Comparison of ENCODE assay signal across 1 cellular context in genomic region chr13:20525601-20526544, GRCh38.
TF ChIP-seq lines count a peak whose summit lies in the region.

Gene CRYL1 (minus strand): TSS chr13:20525857. CDS start chr13:20525794, 63 bp downstream.

TF ChIP-seq in HepG2, 621 proteins besides CTCF, POLR2A, EP300 and RAD21 (continued from another document and continues in another):
- TF ChIP-seq, protein P1, sequence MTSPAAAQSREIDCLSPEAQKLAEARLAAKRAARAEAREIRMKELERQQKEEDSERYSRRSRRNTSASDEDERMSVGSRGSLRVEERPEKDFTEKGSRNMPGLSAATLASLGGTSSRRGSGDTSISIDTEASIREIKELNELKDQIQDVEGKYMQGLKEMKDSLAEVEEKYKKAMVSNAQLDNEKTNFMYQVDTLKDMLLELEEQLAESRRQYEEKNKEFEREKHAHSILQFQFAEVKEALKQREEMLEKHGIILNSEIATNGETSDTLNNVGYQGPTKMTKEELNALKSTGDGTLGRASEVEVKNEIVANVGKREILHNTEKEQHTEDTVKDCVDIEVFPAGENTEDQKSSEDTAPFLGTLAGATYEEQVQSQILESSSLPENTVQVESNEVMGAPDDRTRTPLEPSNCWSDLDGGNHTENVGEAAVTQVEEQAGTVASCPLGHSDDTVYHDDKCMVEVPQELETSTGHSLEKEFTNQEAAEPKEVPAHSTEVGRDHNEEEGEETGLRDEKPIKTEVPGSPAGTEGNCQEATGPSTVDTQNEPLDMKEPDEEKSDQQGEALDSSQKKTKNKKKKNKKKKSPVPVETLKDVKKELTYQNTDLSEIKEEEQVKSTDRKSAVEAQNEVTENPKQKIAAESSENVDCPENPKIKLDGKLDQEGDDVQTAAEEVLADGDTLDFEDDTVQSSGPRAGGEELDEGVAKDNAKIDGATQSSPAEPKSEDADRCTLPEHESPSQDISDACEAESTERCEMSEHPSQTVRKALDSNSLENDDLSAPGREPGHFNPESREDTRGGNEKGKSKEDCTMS (CRISPR knock-in tag; conservative IDR thresholded peaks at IDR 0.05): no peak
- TF ChIP-seq HBP1 (CRISPR knock-in tag; IDR thresholded peaks at IDR 0.05; ENCODE audit: low read depth) (peak; percentile 61), ZNF30 (CRISPR knock-in tag; IDR thresholded peaks at IDR 0.05) (no peak), ZNF138 (CRISPR knock-in tag; IDR thresholded peaks at IDR 0.05; ENCODE audit: low read depth) (0 out of 2 replicates have a peak, but pooled peaks have one; percentile 43), MED1 (CRISPR knock-in tag; IDR thresholded peaks at IDR 0.05) (peak; percentile 55), NR2F1 (CRISPR knock-in tag; IDR thresholded peaks at IDR 0.05) (no peak), SRSF9 (IDR thresholded peaks at IDR 0.05; ENCODE audit: borderline replicate concordance, insufficient read depth, low read depth, low read length, poor library complexity, severe bottlenecking) (no peak), NFYB (CRISPR knock-in tag; IDR thresholded peaks at IDR 0.05) (peak; percentile 25; the same call in 1 of the 2 replicates), SYNCRIP (IDR thresholded peaks at IDR 0.05; ENCODE audit: insufficient read depth, low read depth, low read length) (no peak), ARID3A (IDR thresholded peaks at IDR 0.05; ENCODE audit: low read depth, low read length) (no peak), ZNF576 (CRISPR knock-in tag; IDR thresholded peaks at IDR 0.05) (no peak), MATR3 (CRISPR knock-in tag; IDR thresholded peaks at IDR 0.05) (no peak), KAT7 (CRISPR knock-in tag; IDR thresholded peaks at IDR 0.05; ENCODE audit: borderline replicate concordance) (no peak; the same call in 1 of the 2 replicates), ZNF44 (CRISPR knock-in tag; IDR thresholded peaks at IDR 0.05) (no peak), ZNF773 (CRISPR knock-in tag; IDR thresholded peaks at IDR 0.05; ENCODE audit: borderline replicate concordance) (no peak), SAP130 (CRISPR knock-in tag; IDR thresholded peaks at IDR 0.05; ENCODE audit: low read depth) (peak; percentile 69), ZNF83 (CRISPR knock-in tag; IDR thresholded peaks at IDR 0.05; ENCODE audit: borderline replicate concordance) (no peak), ISX (CRISPR knock-in tag; conservative IDR thresholded peaks at IDR 0.05) (no peak), PPARG (CRISPR knock-in tag; conservative IDR thresholded peaks at IDR 0.05) (no peak), ZNF326 (CRISPR knock-in tag; IDR thresholded peaks at IDR 0.05; ENCODE audit: borderline replicate concordance) (no peak), MXD4 (CRISPR knock-in tag; IDR thresholded peaks at IDR 0.05) (no peak), PAX8 (CRISPR knock-in tag; IDR thresholded peaks at IDR 0.05; ENCODE audit: borderline replicate concordance) (no peak; the same call in 1 of the 2 replicates), ZNF652 (CRISPR knock-in tag; IDR thresholded peaks at IDR 0.05; ENCODE audit: borderline replicate concordance, low read depth) (peak; percentile 9; the same call in 1 of the 2 replicates), POGZ (CRISPR knock-in tag; IDR thresholded peaks at IDR 0.05) (no peak; the same call in none of the 2 replicates), FOXM1 (CRISPR knock-in tag; IDR thresholded peaks at IDR 0.05) (no peak), ZNF501 (CRISPR knock-in tag; IDR thresholded peaks at IDR 0.05) (no peak), ZNF354B (CRISPR knock-in tag; IDR thresholded peaks at IDR 0.05) (no peak), ZNF772 (CRISPR knock-in tag; IDR thresholded peaks at IDR 0.05) (peak; percentile 86; the same call in 1 of the 2 replicates), ZNF17 (CRISPR knock-in tag; IDR thresholded peaks at IDR 0.05) (no peak), ZBTB37 (CRISPR knock-in tag; IDR thresholded peaks at IDR 0.05) (no peak), ZNF776 (CRISPR knock-in tag; IDR thresholded peaks at IDR 0.05) (peak; percentile 51; the same call in 1 of the 2 replicates), CBX5 (CRISPR knock-in tag; IDR thresholded peaks at IDR 0.05; ENCODE audit: borderline replicate concordance) (no peak), ZNF749 (CRISPR knock-in tag; IDR thresholded peaks at IDR 0.05; ENCODE audit: borderline replicate concordance) (no peak), KAT2B (IDR thresholded peaks at IDR 0.05; ENCODE audit: borderline replicate concordance, low read depth, low read length) (no peak), LCORL (IDR thresholded peaks at IDR 0.05) (no peak), LCORL (CRISPR knock-in tag; IDR thresholded peaks at IDR 0.05) (peak; percentile 71; the same call in 1 of the 2 replicates), RBFOX2 (IDR thresholded peaks at IDR 0.05; ENCODE audit: low read depth, low read length) (peak; percentile 96), AHR (CRISPR knock-in tag; IDR thresholded peaks at IDR 0.05) (peak; percentile 39; the same call in 1 of the 2 replicates), PATZ1 (CRISPR knock-in tag; IDR thresholded peaks at IDR 0.05) (peak; percentile 66), ZFX (CRISPR knock-in tag; IDR thresholded peaks at IDR 0.05; ENCODE audit: low read depth) (peak; percentile 82), CEBPG (CRISPR knock-in tag; IDR thresholded peaks at IDR 0.05) (no peak), ZNF3 (CRISPR knock-in tag; IDR thresholded peaks at IDR 0.05) (no peak), RORA (CRISPR knock-in tag; IDR thresholded peaks at IDR 0.05) (no peak), FOXA3 (CRISPR knock-in tag; IDR thresholded peaks at IDR 0.05) (peak; percentile 27; the same call in 1 of the 2 replicates)
- TF ChIP-seq, protein P2, sequence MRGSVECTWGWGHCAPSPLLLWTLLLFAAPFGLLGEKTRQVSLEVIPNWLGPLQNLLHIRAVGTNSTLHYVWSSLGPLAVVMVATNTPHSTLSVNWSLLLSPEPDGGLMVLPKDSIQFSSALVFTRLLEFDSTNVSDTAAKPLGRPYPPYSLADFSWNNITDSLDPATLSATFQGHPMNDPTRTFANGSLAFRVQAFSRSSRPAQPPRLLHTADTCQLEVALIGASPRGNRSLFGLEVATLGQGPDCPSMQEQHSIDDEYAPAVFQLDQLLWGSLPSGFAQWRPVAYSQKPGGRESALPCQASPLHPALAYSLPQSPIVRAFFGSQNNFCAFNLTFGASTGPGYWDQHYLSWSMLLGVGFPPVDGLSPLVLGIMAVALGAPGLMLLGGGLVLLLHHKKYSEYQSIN (CRISPR knock-in tag; IDR thresholded peaks at IDR 0.05; ENCODE audit: borderline replicate concordance): no peak
- TF ChIP-seq, protein P3, sequence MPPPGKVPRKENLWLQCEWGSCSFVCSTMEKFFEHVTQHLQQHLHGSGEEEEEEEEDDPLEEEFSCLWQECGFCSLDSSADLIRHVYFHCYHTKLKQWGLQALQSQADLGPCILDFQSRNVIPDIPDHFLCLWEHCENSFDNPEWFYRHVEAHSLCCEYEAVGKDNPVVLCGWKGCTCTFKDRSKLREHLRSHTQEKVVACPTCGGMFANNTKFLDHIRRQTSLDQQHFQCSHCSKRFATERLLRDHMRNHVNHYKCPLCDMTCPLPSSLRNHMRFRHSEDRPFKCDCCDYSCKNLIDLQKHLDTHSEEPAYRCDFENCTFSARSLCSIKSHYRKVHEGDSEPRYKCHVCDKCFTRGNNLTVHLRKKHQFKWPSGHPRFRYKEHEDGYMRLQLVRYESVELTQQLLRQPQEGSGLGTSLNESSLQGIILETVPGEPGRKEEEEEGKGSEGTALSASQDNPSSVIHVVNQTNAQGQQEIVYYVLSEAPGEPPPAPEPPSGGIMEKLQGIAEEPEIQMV (CRISPR knock-in tag; IDR thresholded peaks at IDR 0.05; ENCODE audit: low read depth): no peak; the same call in 1 of the 2 replicates
- TF ChIP-seq, protein P4, sequence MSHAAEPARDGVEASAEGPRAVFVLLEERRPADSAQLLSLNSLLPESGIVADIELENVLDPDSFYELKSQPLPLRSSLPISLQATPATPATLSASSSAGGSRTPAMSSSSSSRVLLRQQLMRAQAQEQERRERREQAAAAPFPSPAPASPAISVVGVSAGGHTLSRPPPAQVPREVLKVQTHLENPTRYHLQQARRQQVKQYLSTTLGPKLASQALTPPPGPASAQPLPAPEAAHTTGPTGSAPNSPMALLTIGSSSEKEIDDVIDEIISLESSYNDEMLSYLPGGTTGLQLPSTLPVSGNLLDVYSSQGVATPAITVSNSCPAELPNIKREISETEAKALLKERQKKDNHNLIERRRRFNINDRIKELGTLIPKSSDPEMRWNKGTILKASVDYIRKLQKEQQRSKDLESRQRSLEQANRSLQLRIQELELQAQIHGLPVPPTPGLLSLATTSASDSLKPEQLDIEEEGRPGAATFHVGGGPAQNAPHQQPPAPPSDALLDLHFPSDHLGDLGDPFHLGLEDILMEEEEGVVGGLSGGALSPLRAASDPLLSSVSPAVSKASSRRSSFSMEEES (CRISPR knock-in tag; IDR thresholded peaks at IDR 0.05): peak; percentile 16; the same call in 1 of the 2 replicates
- TF ChIP-seq, protein P5, sequence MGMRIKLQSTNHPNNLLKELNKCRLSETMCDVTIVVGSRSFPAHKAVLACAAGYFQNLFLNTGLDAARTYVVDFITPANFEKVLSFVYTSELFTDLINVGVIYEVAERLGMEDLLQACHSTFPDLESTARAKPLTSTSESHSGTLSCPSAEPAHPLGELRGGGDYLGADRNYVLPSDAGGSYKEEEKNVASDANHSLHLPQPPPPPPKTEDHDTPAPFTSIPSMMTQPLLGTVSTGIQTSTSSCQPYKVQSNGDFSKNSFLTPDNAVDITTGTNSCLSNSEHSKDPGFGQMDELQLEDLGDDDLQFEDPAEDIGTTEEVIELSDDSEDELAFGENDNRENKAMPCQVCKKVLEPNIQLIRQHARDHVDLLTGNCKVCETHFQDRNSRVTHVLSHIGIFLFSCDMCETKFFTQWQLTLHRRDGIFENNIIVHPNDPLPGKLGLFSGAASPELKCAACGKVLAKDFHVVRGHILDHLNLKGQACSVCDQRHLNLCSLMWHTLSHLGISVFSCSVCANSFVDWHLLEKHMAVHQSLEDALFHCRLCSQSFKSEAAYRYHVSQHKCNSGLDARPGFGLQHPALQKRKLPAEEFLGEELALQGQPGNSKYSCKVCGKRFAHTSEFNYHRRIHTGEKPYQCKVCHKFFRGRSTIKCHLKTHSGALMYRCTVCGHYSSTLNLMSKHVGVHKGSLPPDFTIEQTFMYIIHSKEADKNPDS (CRISPR knock-in tag; IDR thresholded peaks at IDR 0.05): no peak
- TF ChIP-seq, protein P6, sequence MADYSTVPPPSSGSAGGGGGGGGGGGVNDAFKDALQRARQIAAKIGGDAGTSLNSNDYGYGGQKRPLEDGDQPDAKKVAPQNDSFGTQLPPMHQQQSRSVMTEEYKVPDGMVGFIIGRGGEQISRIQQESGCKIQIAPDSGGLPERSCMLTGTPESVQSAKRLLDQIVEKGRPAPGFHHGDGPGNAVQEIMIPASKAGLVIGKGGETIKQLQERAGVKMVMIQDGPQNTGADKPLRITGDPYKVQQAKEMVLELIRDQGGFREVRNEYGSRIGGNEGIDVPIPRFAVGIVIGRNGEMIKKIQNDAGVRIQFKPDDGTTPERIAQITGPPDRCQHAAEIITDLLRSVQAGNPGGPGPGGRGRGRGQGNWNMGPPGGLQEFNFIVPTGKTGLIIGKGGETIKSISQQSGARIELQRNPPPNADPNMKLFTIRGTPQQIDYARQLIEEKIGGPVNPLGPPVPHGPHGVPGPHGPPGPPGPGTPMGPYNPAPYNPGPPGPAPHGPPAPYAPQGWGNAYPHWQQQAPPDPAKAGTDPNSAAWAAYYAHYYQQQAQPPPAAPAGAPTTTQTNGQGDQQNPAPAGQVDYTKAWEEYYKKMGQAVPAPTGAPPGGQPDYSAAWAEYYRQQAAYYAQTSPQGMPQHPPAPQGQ (CRISPR knock-in tag; IDR thresholded peaks at IDR 0.05; ENCODE audit: borderline replicate concordance): no peak
